ENCODE assay signal across 35 cellular contexts in the genomic region with DNA sequence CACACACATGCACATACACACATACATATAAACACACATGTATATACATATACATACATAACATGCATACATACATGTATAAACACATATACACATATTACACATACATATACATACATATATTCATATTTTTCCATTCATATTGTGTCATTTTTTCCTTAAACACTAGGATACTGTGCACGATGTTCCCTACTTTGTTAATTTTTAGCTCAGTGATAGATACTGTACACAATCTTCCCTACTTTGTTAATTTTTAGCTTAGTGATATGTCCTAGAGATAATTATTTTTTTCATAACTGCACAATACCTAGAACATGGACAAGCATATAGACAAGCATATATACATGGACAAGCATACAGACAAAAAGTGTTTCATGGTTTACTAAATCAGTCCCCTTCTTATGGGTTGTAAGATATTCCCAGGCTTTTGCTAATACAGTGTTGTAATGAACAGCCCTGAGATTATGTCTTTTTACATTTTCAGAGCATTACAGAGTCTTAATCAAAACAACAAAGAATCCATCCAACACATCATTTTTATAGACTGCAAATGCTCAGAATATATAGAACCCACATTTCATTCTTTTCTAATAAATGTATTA.
"Had no signal": no experiment of that assay in that cellular context is flagged by ENCODE, and none has a peak within 500 bp of the region (broad histone marks: within the 10 kb centered on the region; RNA-seq: fewer than 3 reads in every experiment).

No MANE protein-coding gene starts in this region.

- H3K4me1 ChIP-seq: adrenal gland had no signal

- H3K27ac ChIP-seq: adrenal gland, cardiac muscle cell, VCaP had no signal

- FAIRE-seq: astrocyte, bronchial epithelial cell, TTC549 had no signal

- H3K4me3 Mint-ChIP-seq: activated B cell treated with CpG ODN at 0.5 μM for 24 hours; activated CD4-positive, alpha-beta memory T cell treated with anti-CD3 and anti-CD28 coated beads, Interleukin-2, amount 10 ng/mL, durations not matched to agents 7 days and 5 days; activated CD4-positive, alpha-beta T cell treated with anti-CD3 and anti-CD28 coated beads, Interleukin-2, amount 10 ng/mL, durations not matched to agents 24 days and 14 days; activated CD8-positive, alpha-beta memory T cell treated with anti-CD3 and anti-CD28 coated beads, Interleukin-2, amount 10 ng/mL, durations not matched to agents 7 days and 5 days; activated CD8-positive, alpha-beta T cell treated with anti-CD3 and anti-CD28 coated beads, Interleukin-2, amount 10 ng/mL, durations not matched to agents 7 days and 5 days; activated naive CD4-positive, alpha-beta T cell treated with anti-CD3 and anti-CD28 coated beads, Interleukin-2, amount 10 ng/mL, durations not matched to agents 7 days and 5 days; activated naive CD4-positive, alpha-beta T cell treated with anti-CD3 and anti-CD28 coated beads, Interleukin-2, amount 50 U/mL, for 24 hours; activated naive CD8-positive, alpha-beta T cell; activated T-cell treated with anti-CD3 and anti-CD28 coated beads, Interleukin-2, amount 50 U/mL, for 24 hours; brain; central memory CD8-positive, alpha-beta T cell; T-helper 1 cell treated with Interleukin-12 subunit alpha and Interleukin-12 subunit beta and Interleukin-4 antibody, amounts not matched to agents 30 μg/mL and 1 μg/mL, for 36 hours; T-helper 2 cell treated with Interferon-gamma antibody and Interleukin-4, amounts not matched to agents 5 μg/mL and 100 μg/mL, for 36 hours had no signal

- H3K4me3 ChIP-seq: adrenal gland, cardiac muscle cell had no signal

- DNase-seq: activated B cell treated with CpG ODN at 0.5 μM for 24 hours; activated CD4-positive, alpha-beta memory T cell treated with anti-CD3 and anti-CD28 coated beads, Interleukin-2, amount 10 ng/mL, durations not matched to agents 7 days and 5 days; activated CD4-positive, alpha-beta T cell treated with anti-CD3 and anti-CD28 coated beads for 4 hours; activated CD4-positive, alpha-beta T cell treated with anti-CD3 and anti-CD28 coated beads, Interleukin-2, amount 10 ng/mL, durations not matched to agents 24 days and 14 days; activated CD4-positive, alpha-beta T cell treated with anti-CD3 and anti-CD28 coated beads, Interleukin-2, amount 50 U/mL, for 1 hour; activated CD4-positive, alpha-beta T cell treated with anti-CD3 and anti-CD28 coated beads, Interleukin-2, amount 50 U/mL, for 4 hours; activated CD4-positive, CD25-positive, alpha-beta regulatory T cell treated with anti-CD3 and anti-CD28 coated beads, Interleukin-2, amount 50 U/mL, for 72 hours; activated CD8-positive, alpha-beta memory T cell treated with anti-CD3 and anti-CD28 coated beads for 24 hours; activated CD8-positive, alpha-beta memory T cell treated with anti-CD3 and anti-CD28 coated beads, Interleukin-2, amount 10 ng/mL, durations not matched to agents 7 days and 5 days; activated CD8-positive, alpha-beta memory T cell treated with anti-CD3 and anti-CD28 coated beads, Interleukin-2, amount 50 U/mL, for 48 hours; activated CD8-positive, alpha-beta T cell treated with anti-CD3 and anti-CD28 coated beads, Interleukin-2, amount 10 ng/mL, durations not matched to agents 7 days and 5 days; activated gamma-delta T cell; activated naive CD4-positive, alpha-beta T cell treated with anti-CD3 and anti-CD28 coated beads, Interleukin-2, amount 10 ng/mL, durations not matched to agents 7 days and 5 days; activated naive CD4-positive, alpha-beta T cell treated with Interleukin-2 at 50 U/mL for 16 hours; activated T-cell treated with anti-CD3 and anti-CD28 coated beads, Interleukin-2, amount 50 U/mL, for 24 hours; activated T-cell treated with anti-CD3 and anti-CD28 coated beads, Interleukin-2, amount 50 U/mL, for 48 hours; adrenal gland; amniotic stem cell; aorta; caudate nucleus; cerebellar nuclear complex; T-helper 1 cell; T-helper 2 cell; T-helper 9 cell had no signal

- H3K36me3 Mint-ChIP-seq: activated CD8-positive, alpha-beta memory T cell treated with anti-CD3 and anti-CD28 coated beads, Interleukin-2, amount 10 ng/mL, durations not matched to agents 7 days and 5 days; activated naive CD4-positive, alpha-beta T cell treated with anti-CD3 and anti-CD28 coated beads, Interleukin-2, amount 10 ng/mL, durations not matched to agents 7 days and 5 days; activated naive CD4-positive, alpha-beta T cell treated with anti-CD3 and anti-CD28 coated beads, Interleukin-2, amount 50 U/mL, for 24 hours; activated naive CD8-positive, alpha-beta T cell; brain had no signal

- H3K4me1 Mint-ChIP-seq: activated B cell treated with CpG ODN at 0.5 μM for 24 hours; activated CD4-positive, alpha-beta memory T cell treated with anti-CD3 and anti-CD28 coated beads, Interleukin-2, amount 10 ng/mL, durations not matched to agents 7 days and 5 days; activated CD4-positive, alpha-beta T cell treated with anti-CD3 and anti-CD28 coated beads, Interleukin-2, amount 10 ng/mL, durations not matched to agents 24 days and 14 days; activated CD8-positive, alpha-beta memory T cell treated with anti-CD3 and anti-CD28 coated beads, Interleukin-2, amount 10 ng/mL, durations not matched to agents 7 days and 5 days; activated naive CD4-positive, alpha-beta T cell treated with anti-CD3 and anti-CD28 coated beads, Interleukin-2, amount 10 ng/mL, durations not matched to agents 7 days and 5 days; activated naive CD4-positive, alpha-beta T cell treated with anti-CD3 and anti-CD28 coated beads, Interleukin-2, amount 50 U/mL, for 24 hours; central memory CD8-positive, alpha-beta T cell had no signal

- H3K27me3 Mint-ChIP-seq: activated B cell treated with CpG ODN at 0.5 μM for 24 hours; activated CD4-positive, alpha-beta memory T cell treated with anti-CD3 and anti-CD28 coated beads, Interleukin-2, amount 10 ng/mL, durations not matched to agents 7 days and 5 days; activated CD4-positive, alpha-beta T cell treated with anti-CD3 and anti-CD28 coated beads, Interleukin-2, amount 10 ng/mL, durations not matched to agents 24 days and 14 days; activated CD8-positive, alpha-beta memory T cell treated with anti-CD3 and anti-CD28 coated beads, Interleukin-2, amount 10 ng/mL, durations not matched to agents 7 days and 5 days; activated naive CD4-positive, alpha-beta T cell treated with anti-CD3 and anti-CD28 coated beads, Interleukin-2, amount 10 ng/mL, durations not matched to agents 7 days and 5 days; activated naive CD8-positive, alpha-beta T cell; activated T-cell treated with anti-CD3 and anti-CD28 coated beads, Interleukin-2, amount 50 U/mL, for 24 hours; brain; central memory CD8-positive, alpha-beta T cell had no signal

- H3K9me3 Mint-ChIP-seq: activated B cell treated with CpG ODN at 0.5 μM for 24 hours; activated CD4-positive, alpha-beta memory T cell treated with anti-CD3 and anti-CD28 coated beads, Interleukin-2, amount 10 ng/mL, durations not matched to agents 7 days and 5 days; activated naive CD4-positive, alpha-beta T cell treated with anti-CD3 and anti-CD28 coated beads, Interleukin-2, amount 10 ng/mL, durations not matched to agents 7 days and 5 days; activated naive CD4-positive, alpha-beta T cell treated with anti-CD3 and anti-CD28 coated beads, Interleukin-2, amount 50 U/mL, for 24 hours; brain; T-helper 1 cell treated with Interleukin-12 subunit alpha and Interleukin-12 subunit beta and Interleukin-4 antibody, amounts not matched to agents 30 μg/mL and 1 μg/mL, for 36 hours had no signal

- H3K27ac Mint-ChIP-seq: activated B cell treated with CpG ODN at 0.5 μM for 24 hours; activated CD4-positive, alpha-beta memory T cell treated with anti-CD3 and anti-CD28 coated beads, Interleukin-2, amount 10 ng/mL, durations not matched to agents 7 days and 5 days; activated CD4-positive, alpha-beta T cell treated with anti-CD3 and anti-CD28 coated beads, Interleukin-2, amount 10 ng/mL, durations not matched to agents 24 days and 14 days; activated CD8-positive, alpha-beta memory T cell treated with anti-CD3 and anti-CD28 coated beads, Interleukin-2, amount 10 ng/mL, durations not matched to agents 7 days and 5 days; activated CD8-positive, alpha-beta T cell treated with anti-CD3 and anti-CD28 coated beads, Interleukin-2, amount 10 ng/mL, durations not matched to agents 7 days and 5 days; activated naive CD4-positive, alpha-beta T cell treated with anti-CD3 and anti-CD28 coated beads, Interleukin-2, amount 10 ng/mL, durations not matched to agents 7 days and 5 days; activated naive CD4-positive, alpha-beta T cell treated with anti-CD3 and anti-CD28 coated beads, Interleukin-2, amount 50 U/mL, for 24 hours; activated naive CD8-positive, alpha-beta T cell; activated T-cell treated with anti-CD3 and anti-CD28 coated beads, Interleukin-2, amount 50 U/mL, for 24 hours; brain; T-helper 1 cell treated with Interleukin-12 subunit alpha and Interleukin-12 subunit beta and Interleukin-4 antibody, amounts not matched to agents 30 μg/mL and 1 μg/mL, for 36 hours; T-helper 2 cell treated with Interferon-gamma antibody and Interleukin-4, amounts not matched to agents 5 μg/mL and 100 μg/mL, for 36 hours had no signal

- H3K36me3 ChIP-seq: adrenal gland, cardiac muscle cell had no signal

- H3K27me3 ChIP-seq: adrenal gland, cardiac muscle cell had no signal

- ATAC-seq: activated CD8-positive, alpha-beta memory T cell treated with anti-CD3 and anti-CD28 coated beads, Interleukin-2, amount 10 ng/mL, durations not matched to agents 7 days and 5 days; activated CD8-positive, alpha-beta T cell treated with anti-CD3 and anti-CD28 coated beads, Interleukin-2, amount 10 ng/mL, durations not matched to agents 7 days and 5 days had no signal

- H3K9me3 ChIP-seq: adrenal gland had no signal
